8 cellular contexts compared by ENCODE assay signal in genomic region chr6:64330694-64331309, GRCh38.
DNase-seq lines count a peak whose midpoint lies in the region; ATAC-seq and TF ChIP-seq lines count a peak whose summit lies in the region.

No MANE protein-coding gene starts in this region.

- in situ Hi-C loops in GM13977 (cut with MboI; ENCODE audit: low pct_unique_long_range_greater_than_20kb, low sequenced_read_pairs, unreplicated experiment): loop anchor here (25.0 kb wide), 1 partner anchor 394 kb away; no protein-coding TSS in a partner anchor

- ATAC-seq in omental fat pad (ENCODE audit: low FRiP score) (peak; percentile 32), HG02588 (IDR thresholded peaks at IDR 0.05; ENCODE audit: unreplicated experiment) (no peak)

- H3K4me3 ChIP-seq in fibroblast of pulmonary artery (replicated peaks; ENCODE audit: low read depth, low read length): no peak overlapping the region

- DNase-seq in Ammon's horn (ENCODE audit: low spot score) (peak; percentile 73), GM13977 (ENCODE audit: low spot score) (no peak), LHCN-M2 (ENCODE audit: low read depth) (peak; percentile 1), T1000 (lab: John Stamatoyannopoulos, UW) (peak; percentile 42), fibroblast of pulmonary artery (ENCODE audit: low read depth) (peak; percentile 75), omental fat pad (ENCODE audit: low spot score) (peak; percentile 75), activated T-cell treated with anti-CD3 and anti-CD28 coated beads for 4 hours (no peak)

- TF ChIP-seq CTCF in GM13977 (IDR thresholded peaks at IDR 0.05; ENCODE audit: extremely low read depth, insufficient read depth, missing control alignments) (peak; percentile 85), fibroblast of pulmonary artery (IDR thresholded peaks at IDR 0.05; ENCODE audit: low read length, missing control alignments) (peak; percentile 83), omental fat pad (IDR thresholded peaks at IDR 0.05) (no peak)

Comparison
In these comparisons a context has a peak if more than half of its experiments do, and no peak if none do; other contexts are left out.
1. DNase-seq: peak in Ammon's horn (single experiment), LHCN-M2 (single experiment), T1000 (single experiment), fibroblast of pulmonary artery (single experiment) and omental fat pad (single experiment); none in GM13977 (single experiment) and activated T-cell treated with anti-CD3 and anti-CD28 coated beads for 4 hours (single experiment).
2. CTCF ChIP-seq: peak in GM13977 (single experiment) and fibroblast of pulmonary artery (single experiment); none in omental fat pad (0 of 3).